ENCODE assay signal across 30 cellular contexts in the genomic region with DNA sequence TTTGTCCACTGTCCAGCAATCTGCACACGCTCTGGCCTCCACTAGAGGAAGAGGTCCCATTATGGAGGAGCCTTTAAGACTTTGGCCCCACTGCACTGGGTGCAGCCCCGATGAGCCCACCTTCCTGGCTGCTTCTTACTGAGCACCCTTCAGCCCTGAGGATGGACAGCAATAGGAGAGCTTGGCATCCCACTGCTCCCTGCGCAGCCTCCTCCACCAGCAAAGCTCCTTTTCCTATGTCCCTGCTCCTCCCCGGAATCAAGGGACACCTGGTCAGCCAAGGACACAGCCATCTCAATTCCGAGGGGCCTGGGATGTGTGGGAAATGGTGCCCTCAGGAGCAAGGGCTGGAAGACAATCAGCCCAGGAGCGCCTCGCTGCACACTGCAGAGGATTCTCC.
"Had no signal": no experiment of that assay in that cellular context is flagged by ENCODE, and none has a peak within 500 bp of the region (broad histone marks: within the 10 kb centered on the region; RNA-seq: fewer than 3 reads in every experiment).

No MANE protein-coding gene starts in this region.

- H3K36me3 Mint-ChIP-seq: activated naive CD8-positive, alpha-beta T cell treated with anti-CD3 and anti-CD28 coated beads for 36 hours had no signal

- DNase-seq: activated CD4-positive, alpha-beta T cell treated with anti-CD3 and anti-CD28 coated beads for 36 hours; activated CD4-positive, alpha-beta T cell treated with anti-CD3 and anti-CD28 coated beads, Interleukin-2, amount 10 ng/mL, durations not matched to agents 24 days and 14 days; activated CD4-positive, CD25-positive, alpha-beta regulatory T cell; activated CD4-positive, CD25-positive, alpha-beta regulatory T cell treated with anti-CD3 and anti-CD28 coated beads, Interleukin-2, amount 50 U/mL, for 72 hours; activated CD8-positive, alpha-beta T cell treated with anti-CD3 and anti-CD28 coated beads for 36 hours; activated effector memory CD4-positive, alpha-beta T cell treated with Interleukin-2 at 50 U/mL for 16 hours; activated gamma-delta T cell treated with Interleukin-2 at 50 U/mL for 16 hours; activated naive CD4-positive, alpha-beta T cell treated with anti-CD3 and anti-CD28 coated beads, Interleukin-2, amount 50 U/mL, for 16 hours; activated naive CD4-positive, alpha-beta T cell treated with Interleukin-2 at 50 U/mL for 16 hours; activated naive CD8-positive, alpha-beta T cell treated with anti-CD3 and anti-CD28 coated beads for 36 hours; activated naive CD8-positive, alpha-beta T cell treated with anti-CD3 and anti-CD28 coated beads, Interleukin-2, amount 50 U/mL, for 24 hours; activated T-cell treated with anti-CD3 and anti-CD28 coated beads, Interleukin-2, amount 50 U/mL, for 4 hours; amygdala; aorta; body of pancreas; central memory CD4-positive, alpha-beta T cell; cerebellar nuclear complex; colonic mucosa; dorsolateral prefrontal cortex; effector CD4-positive, alpha-beta T cell; effector memory CD8-positive, alpha-beta T cell; erythroblast; foreskin keratinocyte; gastrocnemius medialis; glutamatergic neuron; T-helper 2 cell had no signal

- H3K9me3 ChIP-seq: adrenal gland, body of pancreas, colonic mucosa, esophagus muscularis mucosa, gastrocnemius medialis had no signal

- ATAC-seq: activated CD4-positive, alpha-beta T cell treated with anti-CD3 and anti-CD28 coated beads for 36 hours; activated CD8-positive, alpha-beta T cell treated with anti-CD3 and anti-CD28 coated beads for 36 hours; activated naive CD8-positive, alpha-beta T cell treated with anti-CD3 and anti-CD28 coated beads, Interleukin-2, amount 50 U/mL, for 24 hours; activated T-cell treated with anti-CD3 and anti-CD28 coated beads, Interleukin-2, amount 50 U/mL, for 4 hours; activated T-helper 17 cell treated with anti-CD3 and anti-CD28 coated beads, Interleukin-2, amount 50 U/mL, for 72 hours; body of pancreas; effector memory CD8-positive, alpha-beta T cell; foreskin keratinocyte; gastrocnemius medialis had no signal

- H3K27ac ChIP-seq: adrenal gland, body of pancreas, colonic mucosa, dorsolateral prefrontal cortex, esophagus muscularis mucosa, foreskin keratinocyte, gastrocnemius medialis had no signal

- H3K4me3 Mint-ChIP-seq: activated CD4-positive, alpha-beta T cell treated with anti-CD3 and anti-CD28 coated beads for 36 hours; activated CD4-positive, alpha-beta T cell treated with anti-CD3 and anti-CD28 coated beads, Interleukin-2, amount 10 ng/mL, durations not matched to agents 24 days and 14 days; activated CD8-positive, alpha-beta T cell treated with anti-CD3 and anti-CD28 coated beads for 36 hours; activated naive CD8-positive, alpha-beta T cell treated with anti-CD3 and anti-CD28 coated beads for 36 hours; activated naive CD8-positive, alpha-beta T cell treated with anti-CD3 and anti-CD28 coated beads, Interleukin-2, amount 50 U/mL, for 24 hours; activated T-cell treated with anti-CD3 and anti-CD28 coated beads, Interleukin-2, amount 50 U/mL, for 4 hours; activated T-helper 17 cell treated with anti-CD3 and anti-CD28 coated beads, Interleukin-2, amount 50 U/mL, for 72 hours; dendritic cell treated with granulocyte-macrophage colony-stimulating factor and Interleukin-4, amounts not matched to agents 40 ng/mL and 50 ng/mL, for 4 days; effector memory CD8-positive, alpha-beta T cell had no signal

- H3K27me3 ChIP-seq: adrenal gland, body of pancreas, colonic mucosa, dorsolateral prefrontal cortex, gastrocnemius medialis had no signal

- H3K4me3 ChIP-seq: adrenal gland, body of pancreas, colonic mucosa, dorsolateral prefrontal cortex, esophagus muscularis mucosa, gastrocnemius medialis had no signal

- H3K27ac Mint-ChIP-seq: activated CD4-positive, alpha-beta T cell treated with anti-CD3 and anti-CD28 coated beads for 36 hours; activated CD4-positive, alpha-beta T cell treated with anti-CD3 and anti-CD28 coated beads, Interleukin-2, amount 10 ng/mL, durations not matched to agents 24 days and 14 days; activated CD8-positive, alpha-beta T cell treated with anti-CD3 and anti-CD28 coated beads for 36 hours; activated naive CD8-positive, alpha-beta T cell treated with anti-CD3 and anti-CD28 coated beads for 36 hours; activated naive CD8-positive, alpha-beta T cell treated with anti-CD3 and anti-CD28 coated beads, Interleukin-2, amount 50 U/mL, for 24 hours; activated T-helper 17 cell treated with anti-CD3 and anti-CD28 coated beads, Interleukin-2, amount 50 U/mL, for 72 hours; dendritic cell treated with granulocyte-macrophage colony-stimulating factor and Interleukin-4, amounts not matched to agents 40 ng/mL and 50 ng/mL, for 4 days; effector memory CD8-positive, alpha-beta T cell had no signal

- H3K9me3 Mint-ChIP-seq: activated CD4-positive, alpha-beta T cell treated with anti-CD3 and anti-CD28 coated beads, Interleukin-2, amount 10 ng/mL, durations not matched to agents 24 days and 14 days; activated CD8-positive, alpha-beta T cell treated with anti-CD3 and anti-CD28 coated beads for 36 hours; activated naive CD8-positive, alpha-beta T cell treated with anti-CD3 and anti-CD28 coated beads for 36 hours; activated naive CD8-positive, alpha-beta T cell treated with anti-CD3 and anti-CD28 coated beads, Interleukin-2, amount 50 U/mL, for 24 hours; activated T-cell treated with anti-CD3 and anti-CD28 coated beads, Interleukin-2, amount 50 U/mL, for 4 hours; activated T-helper 17 cell treated with anti-CD3 and anti-CD28 coated beads, Interleukin-2, amount 50 U/mL, for 72 hours; dendritic cell treated with granulocyte-macrophage colony-stimulating factor and Interleukin-4, amounts not matched to agents 40 ng/mL and 50 ng/mL, for 4 days; effector memory CD8-positive, alpha-beta T cell had no signal

- H3K4me1 ChIP-seq: adrenal gland, body of pancreas, colonic mucosa had no signal

- H3K36me3 ChIP-seq: adrenal gland, colonic mucosa, esophagus muscularis mucosa, gastrocnemius medialis had no signal

- H3K4me1 Mint-ChIP-seq: activated T-helper 17 cell treated with anti-CD3 and anti-CD28 coated beads, Interleukin-2, amount 50 U/mL, for 72 hours had no signal
